In the genomic region with DNA sequence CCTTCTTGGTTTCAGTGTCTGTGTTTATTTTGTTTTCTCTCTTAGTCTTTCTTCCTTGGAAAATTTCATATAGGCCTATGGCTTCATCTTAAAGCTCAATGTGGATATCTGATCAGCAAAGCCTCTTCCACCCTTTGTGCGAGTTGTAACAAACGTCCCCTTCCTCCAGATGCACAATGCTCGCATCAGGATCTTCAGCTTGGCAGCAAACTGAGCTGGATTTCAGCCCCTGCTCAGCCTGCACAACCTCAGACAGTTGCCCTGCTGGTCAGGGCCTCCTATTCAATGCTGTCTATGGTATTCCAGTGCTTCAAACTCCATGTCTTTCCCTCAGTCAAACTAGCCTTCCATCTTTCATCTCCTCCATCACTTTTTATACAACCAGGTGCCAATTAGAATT, we compare ENCODE assay signal across 21 cellular contexts.
A peak's percentile ranks its signal among the peaks of the same experiment; 100 is the strongest.
DNase-seq lines count a peak whose midpoint lies in the region; ATAC-seq and TF ChIP-seq lines count a peak whose summit lies in the region.
"Had no signal": no experiment of that assay in that cellular context is flagged by ENCODE, and none has a peak within 500 bp of the region (broad histone marks: within the 10 kb centered on the region; RNA-seq: fewer than 3 reads in every experiment).

No MANE protein-coding gene starts in this region.

- H3K27me3 ChIP-seq in ACC112 (ENCODE audit: insufficient read depth, low read length) (no peaks in the 10 kb centered on the region), PC-3 (ENCODE audit: low read length) (no peaks in the 10 kb centered on the region), BE2C (no peaks in the 10 kb centered on the region)
- H3K27me3 ChIP-seq: hepatocyte had no signal

- H3K36me3 ChIP-seq in ACC112 (ENCODE audit: insufficient read depth, low read length), result no peaks in the 10 kb centered on the region
- no peaks in the 10 kb centered on the region for H3K36me3 ChIP-seq in PC-3 (ENCODE audit: low read depth, low read length)
- H3K36me3 ChIP-seq in BE2C, result no peaks in the 10 kb centered on the region

- CTCF ChIA-PET in PC-3 (lab: Charles Lee), result no interaction called here
- CTCF ChIA-PET in activated CD8-positive, alpha-beta memory T cell treated with anti-CD3 and anti-CD28 coated beads, Interleukin-2, amount 10 ng/mL, durations not matched to agents 7 days and 5 days (lab: Charles Lee), result no interaction called here

- ATAC-seq in PC-3 (no peak), sciatic nerve (no peak)
- no peak for ATAC-seq in activated CD8-positive, alpha-beta memory T cell treated with anti-CD3 and anti-CD28 coated beads, Interleukin-2, amount 10 ng/mL, durations not matched to agents 7 days and 5 days
- ATAC-seq: activated CD8-positive, alpha-beta T cell treated with anti-CD3 and anti-CD28 coated beads, Interleukin-2, amount 10 ng/mL, durations not matched to agents 7 days and 5 days; natural killer cell treated with Interleukin-12 subunit alpha and Interleukin-12 subunit beta and Interleukin-15 and Interleukin-18, amount 100 ng/mL, for 72 hours; psoas muscle had no signal

- H3F3A ChIP-seq in PC-3 (ENCODE audit: low read length, unreplicated experiment), result no peaks in the 10 kb centered on the region

- no peaks in the 10 kb centered on the region for H4K20me1 ChIP-seq in PC-3 (ENCODE audit: low read length)

- H3K4me1 ChIP-seq in ACC112 (ENCODE audit: control insufficient read depth, insufficient read depth, low read length, unreplicated experiment) (peaks cover 89% of the 10 kb centered on the region), PC-3 (ENCODE audit: insufficient read depth, low read length) (peaks cover 61% of the 10 kb centered on the region), BE2C (no peaks in the 10 kb centered on the region)
- H3K4me1 ChIP-seq: psoas muscle had no signal

- TF ChIP-seq CTCF in PC-3 (conservative IDR thresholded peaks at IDR 0.05; ENCODE audit: low read depth, low read length) (no peak), fibroblast of villous mesenchyme (IDR thresholded peaks at IDR 0.05; ENCODE audit: insufficient read depth, low read depth, low read length) (no peak), osteocyte (IDR thresholded peaks at IDR 0.05) (no peak), BE2C (IDR thresholded peaks at IDR 0.05; ENCODE audit: low read depth, low read length) (no peak)

- H3K27ac Mint-ChIP-seq in osteocyte (ENCODE audit: unreplicated experiment), result peak overlapping the region; percentile 91
- H3K27ac Mint-ChIP-seq in activated CD8-positive, alpha-beta memory T cell treated with anti-CD3 and anti-CD28 coated beads, Interleukin-2, amount 10 ng/mL, durations not matched to agents 7 days and 5 days, result no peak overlapping the region
- H3K27ac Mint-ChIP-seq: activated CD8-positive, alpha-beta T cell treated with anti-CD3 and anti-CD28 coated beads, Interleukin-2, amount 10 ng/mL, durations not matched to agents 7 days and 5 days; activated T-cell treated with anti-CD3 and anti-CD28 coated beads, Interleukin-2, amount 50 U/mL, for 24 hours; CD14-positive monocyte; memory B cell; natural killer cell treated with Interleukin-12 subunit alpha and Interleukin-12 subunit beta and Interleukin-15 and Interleukin-18, amount 100 ng/mL, for 72 hours had no signal

- H3K4me2 ChIP-seq in PC-3 (ENCODE audit: low read length), result no peak overlapping the region
- H3K4me2 ChIP-seq: hepatocyte had no signal

- H2AFZ ChIP-seq in ACC112 (ENCODE audit: low read length, unreplicated experiment) (no peak overlapping the region), PC-3 (ENCODE audit: low read length) (no peak overlapping the region)
- H2AFZ ChIP-seq: hepatocyte had no signal

- no peak for DNase-seq in PC-3
- DNase-seq in fibroblast of villous mesenchyme (ENCODE audit: low read depth), result peak; percentile 20
- no peak for DNase-seq in osteocyte (ENCODE audit: extremely low spot score, unreplicated experiment)
- DNase-seq in sciatic nerve (ENCODE audit: low spot score), result no peak
- DNase-seq in BE2C, result no peak
- no peak for DNase-seq in middle frontal gyrus (ENCODE audit: extremely low spot score, low spot score)
- no peak for DNase-seq in activated CD8-positive, alpha-beta memory T cell treated with anti-CD3 and anti-CD28 coated beads, Interleukin-2, amount 10 ng/mL, durations not matched to agents 7 days and 5 days
- DNase-seq: activated CD8-positive, alpha-beta T cell treated with anti-CD3 and anti-CD28 coated beads, Interleukin-2, amount 10 ng/mL, durations not matched to agents 7 days and 5 days; activated naive CD4-positive, alpha-beta T cell; activated T-cell treated with anti-CD3 and anti-CD28 coated beads, Interleukin-2, amount 50 U/mL, for 24 hours; GDM1; NCI-H1105; NCI-H2081 treated with DMSO at 0.1 percent for 48 hours; NK-92 treated with Interleukin-12 subunit alpha and Interleukin-12 subunit beta, amount 100 ng/mL, for 24 hours; psoas muscle had no signal

- peak overlapping the region; percentile 36 for H3K4me3 Mint-ChIP-seq in osteocyte (ENCODE audit: unreplicated experiment)
- H3K4me3 Mint-ChIP-seq in activated CD8-positive, alpha-beta memory T cell treated with anti-CD3 and anti-CD28 coated beads, Interleukin-2, amount 10 ng/mL, durations not matched to agents 7 days and 5 days, result no peak overlapping the region
- H3K4me3 Mint-ChIP-seq: activated CD8-positive, alpha-beta T cell treated with anti-CD3 and anti-CD28 coated beads, Interleukin-2, amount 10 ng/mL, durations not matched to agents 7 days and 5 days; activated T-cell treated with anti-CD3 and anti-CD28 coated beads, Interleukin-2, amount 50 U/mL, for 24 hours; CD14-positive monocyte; central memory CD8-positive, alpha-beta T cell; memory B cell; natural killer cell treated with Interleukin-12 subunit alpha and Interleukin-12 subunit beta and Interleukin-15 and Interleukin-18, amount 100 ng/mL, for 72 hours had no signal

- H3K4me1 Mint-ChIP-seq in osteocyte (ENCODE audit: unreplicated experiment), result peaks cover 86% of the 10 kb centered on the region
- no peaks in the 10 kb centered on the region for H3K4me1 Mint-ChIP-seq in activated CD8-positive, alpha-beta memory T cell treated with anti-CD3 and anti-CD28 coated beads, Interleukin-2, amount 10 ng/mL, durations not matched to agents 7 days and 5 days
- H3K4me1 Mint-ChIP-seq: CD14-positive monocyte; central memory CD8-positive, alpha-beta T cell had no signal

- BruUV-seq in PC-3 (replicated peaks; lab: Mats Ljungman, UMichigan), result no TSS peak

- H3K27me3 Mint-ChIP-seq in osteocyte (ENCODE audit: unreplicated experiment), result no peaks in the 10 kb centered on the region
- H3K27me3 Mint-ChIP-seq in activated CD8-positive, alpha-beta memory T cell treated with anti-CD3 and anti-CD28 coated beads, Interleukin-2, amount 10 ng/mL, durations not matched to agents 7 days and 5 days, result no peaks in the 10 kb centered on the region
- H3K27me3 Mint-ChIP-seq: activated T-cell treated with anti-CD3 and anti-CD28 coated beads, Interleukin-2, amount 50 U/mL, for 24 hours; central memory CD8-positive, alpha-beta T cell; memory B cell; natural killer cell treated with Interleukin-12 subunit alpha and Interleukin-12 subunit beta and Interleukin-15 and Interleukin-18, amount 100 ng/mL, for 72 hours had no signal

- H3K27ac ChIP-seq in ACC112 (ENCODE audit: low read depth, low read length) (peak overlapping the region; percentile 100), PC-3 (ENCODE audit: low read length) (peak overlapping the region; percentile 86)
- H3K27ac ChIP-seq: hepatocyte had no signal

- H3K9ac ChIP-seq in PC-3 (ENCODE audit: low read length), result peak overlapping the region; percentile 53

- H3K9me3 Mint-ChIP-seq in osteocyte (ENCODE audit: unreplicated experiment), result peaks cover 8% of the 10 kb centered on the region
- peaks cover 1% of the 10 kb centered on the region for H3K9me3 Mint-ChIP-seq in activated CD8-positive, alpha-beta memory T cell treated with anti-CD3 and anti-CD28 coated beads, Interleukin-2, amount 10 ng/mL, durations not matched to agents 7 days and 5 days (ENCODE audit: low read depth)
- H3K9me3 Mint-ChIP-seq: activated T-cell treated with anti-CD3 and anti-CD28 coated beads, Interleukin-2, amount 50 U/mL, for 24 hours; CD14-positive monocyte; memory B cell had no signal

- peaks cover 4% of the 10 kb centered on the region for H3K36me3 Mint-ChIP-seq in osteocyte (ENCODE audit: unreplicated experiment)
- H3K36me3 Mint-ChIP-seq in activated CD8-positive, alpha-beta memory T cell treated with anti-CD3 and anti-CD28 coated beads, Interleukin-2, amount 10 ng/mL, durations not matched to agents 7 days and 5 days, result no peaks in the 10 kb centered on the region
- H3K36me3 Mint-ChIP-seq: natural killer cell treated with Interleukin-12 subunit alpha and Interleukin-12 subunit beta and Interleukin-15 and Interleukin-18, amount 100 ng/mL, for 72 hours had no signal

- intact Hi-C loops in PC-3 (cut with micrococcal nuclease) (no loop called here), sciatic nerve (cut with DNase I) (no loop called here)

- POLR2A ChIA-PET in PC-3 (lab: Charles Lee; ENCODE audit: unreplicated experiment), result no interaction called here

- H3K4me3 ChIP-seq in ACC112 (ENCODE audit: low read depth, low read length) (peak overlapping the region; percentile 44), PC-3 (ENCODE audit: low read length) (no peak overlapping the region), fibroblast of villous mesenchyme (ENCODE audit: low read depth, low read length) (no peak overlapping the region), BE2C (ENCODE audit: low read depth, low read length) (no peak overlapping the region)
- H3K4me3 ChIP-seq: hepatocyte, psoas muscle had no signal

- H3K79me2 ChIP-seq in ACC112 (ENCODE audit: control insufficient read depth, insufficient read depth, low read length, unreplicated experiment) (peaks cover 90% of the 10 kb centered on the region), PC-3 (ENCODE audit: low read length) (peaks cover 27% of the 10 kb centered on the region)

- no peaks in the 10 kb centered on the region for H3K9me2 ChIP-seq in PC-3 (replicated peaks; ENCODE audit: low read length)

- no peaks in the 10 kb centered on the region for H3K9me3 ChIP-seq in PC-3 (ENCODE audit: low read length)
- no peaks in the 10 kb centered on the region for H3K9me3 ChIP-seq in BE2C
- H3K9me3 ChIP-seq: psoas muscle had no signal
